Comparison of ENCODE assay signal across 12 cellular contexts in genomic region chr11:91981995-91982394, GRCh38.
DNase-seq lines count a peak whose midpoint lies in the region; ATAC-seq and TF ChIP-seq lines count a peak whose summit lies in the region.
"Had no signal": no experiment of that assay in that cellular context is flagged by ENCODE, and none has a peak within 500 bp of the region (broad histone marks: within the 10 kb centered on the region; RNA-seq: fewer than 3 reads in every experiment).

No MANE protein-coding gene starts in this region.

- H3K27me3 ChIP-seq in right atrium auricular region, result no peaks in the 10 kb centered on the region

- H3K4me3 ChIP-seq in right atrium auricular region (no peak overlapping the region), skeletal muscle cell (ENCODE audit: low read depth, low read length) (no peak overlapping the region)

- DNase-seq in EL (peak; percentile 96), amniotic epithelial cell (ENCODE audit: low read depth) (peak; percentile 89), right atrium auricular region (ENCODE audit: low spot score) (peak; percentile 78), skeletal muscle cell (ENCODE audit: low read depth) (peak; percentile 98), NCI-H1694 treated with DMSO at 0.1 percent for 48 hours (lab: John Stamatoyannopoulos, UW) (no peak)
- DNase-seq in activated T-cell treated with anti-CD3 and anti-CD28 coated beads, Interleukin-2, amount 50 U/mL, for 1 hour, result no peak
- DNase-seq: activated CD4-positive, CD25-positive, alpha-beta regulatory T cell; DND-41; NCI-H1048; retina had no signal

- no peak overlapping the region for H3K27ac ChIP-seq in right atrium auricular region

- no peaks in the 10 kb centered on the region for H3K4me1 ChIP-seq in right atrium auricular region

- H3K9me3 ChIP-seq in right atrium auricular region, result no peaks in the 10 kb centered on the region

- ATAC-seq in GM21526 (IDR thresholded peaks at IDR 0.05; ENCODE audit: low FRiP score, unreplicated experiment) (no peak), GM21825 (IDR thresholded peaks at IDR 0.05; ENCODE audit: unreplicated experiment) (no peak)

- TF ChIP-seq CTCF in right atrium auricular region (IDR thresholded peaks at IDR 0.05), result no peak

- H3K36me3 ChIP-seq in right atrium auricular region, result no peaks in the 10 kb centered on the region

Comparison
In these comparisons a context has a peak if more than half of its experiments do, and no peak if none do; other contexts are left out.
1. DNase-seq: peak in EL (single experiment), amniotic epithelial cell (single experiment), right atrium auricular region (single experiment) and skeletal muscle cell (single experiment); none in activated T-cell treated with anti-CD3 and anti-CD28 coated beads, Interleukin-2, amount 50 U/mL, for 1 hour (single experiment) and NCI-H1694 treated with DMSO at 0.1 percent for 48 hours (single experiment).